Comparison of ENCODE assay signal across 13 cellular contexts in genomic region chr20:47189060-47189459, GRCh38.
"Had no signal": no experiment of that assay in that cellular context is flagged by ENCODE, and none has a peak within 500 bp of the region (broad histone marks: within the 10 kb centered on the region; RNA-seq: fewer than 3 reads in every experiment).

No MANE protein-coding gene starts in this region.

- H3K4me3 Mint-ChIP-seq: activated B cell treated with CpG ODN at 0.5 μM for 24 hours; activated CD4-positive, alpha-beta T cell treated with anti-CD3 and anti-CD28 coated beads, Interleukin-2, amount 10 ng/mL, durations not matched to agents 24 days and 14 days; activated naive CD4-positive, alpha-beta T cell treated with anti-CD3 and anti-CD28 coated beads, Interleukin-2, amount 10 ng/mL, durations not matched to agents 7 days and 5 days had no signal

- H3K9me3 Mint-ChIP-seq: activated B cell treated with CpG ODN at 0.5 μM for 24 hours; activated CD4-positive, alpha-beta T cell treated with anti-CD3 and anti-CD28 coated beads, Interleukin-2, amount 10 ng/mL, durations not matched to agents 24 days and 14 days; activated naive CD4-positive, alpha-beta T cell treated with anti-CD3 and anti-CD28 coated beads, Interleukin-2, amount 10 ng/mL, durations not matched to agents 7 days and 5 days; naive thymus-derived CD8-positive, alpha-beta T cell had no signal

- H3K27ac Mint-ChIP-seq: activated B cell treated with CpG ODN at 0.5 μM for 24 hours; activated CD4-positive, alpha-beta T cell treated with anti-CD3 and anti-CD28 coated beads, Interleukin-2, amount 10 ng/mL, durations not matched to agents 24 days and 14 days had no signal

- H3K27ac ChIP-seq: brain microvascular endothelial cell, foreskin keratinocyte, heart right ventricle, tibial nerve had no signal

- H3K4me3 ChIP-seq: heart right ventricle, mucosa of descending colon, tibial nerve had no signal

- ATAC-seq: esophagus mucosa, foreskin keratinocyte, heart right ventricle, mucosa of descending colon had no signal

- H3K27me3 ChIP-seq: foreskin keratinocyte, tibial nerve had no signal

- H3K9me3 ChIP-seq: heart right ventricle, mucosa of descending colon, tibial nerve had no signal

- H3K36me3 ChIP-seq: brain microvascular endothelial cell, heart right ventricle had no signal

- H3K4me1 ChIP-seq: heart right ventricle, tibial nerve had no signal

- DNase-seq: activated B cell treated with CpG ODN at 0.5 μM for 24 hours; activated CD4-positive, alpha-beta T cell treated with anti-CD3 and anti-CD28 coated beads, Interleukin-2, amount 10 ng/mL, durations not matched to agents 24 days and 14 days; activated CD8-positive, alpha-beta memory T cell treated with anti-CD3 and anti-CD28 coated beads for 24 hours; activated naive CD4-positive, alpha-beta T cell treated with anti-CD3 and anti-CD28 coated beads, Interleukin-2, amount 10 ng/mL, durations not matched to agents 7 days and 5 days; brain microvascular endothelial cell; foreskin keratinocyte; heart right ventricle; mucosa of descending colon; occipital lobe; stimulated activated CD4-positive, alpha-beta T cell treated with anti-CD3 and anti-CD28 coated beads, Interleukin-4, amount 100 ng/mL, for 4 hours had no signal

- H3K36me3 Mint-ChIP-seq: activated naive CD4-positive, alpha-beta T cell treated with anti-CD3 and anti-CD28 coated beads, Interleukin-2, amount 10 ng/mL, durations not matched to agents 7 days and 5 days had no signal

- H3K4me1 Mint-ChIP-seq: activated B cell treated with CpG ODN at 0.5 μM for 24 hours had no signal
